In genomic region chr14:49892636-49893308, GRCh38 we compare ENCODE assay signal across 8 cellular contexts. TPM values are rescaled to one million over a fixed set of nuclear protein-coding genes. Genes with fewer than 3 reads are reported as not detected.
DNase-seq lines count a peak whose midpoint lies in the region; ATAC-seq and TF ChIP-seq lines count a peak whose summit lies in the region.

Gene ARF6, plus strand, starts transcription at chr14:49893082. Its CDS starts 655 bp downstream, at chr14:49893737.

- peak; percentile 76 for ATAC-seq in GM21717 (IDR thresholded peaks at IDR 0.05; ENCODE audit: unreplicated experiment)
- ATAC-seq in activated T-cell treated with anti-CD3 and anti-CD28 coated beads, Interleukin-2, amount 50 U/mL, for 4 hours, result peak; percentile 76 to 81
- ATAC-seq in esophagus mucosa, result peak; percentile 96

- H3K36me3 ChIP-seq in muscle layer of duodenum (ENCODE audit: control insufficient read depth in 1 of 2, insufficient read depth in 2 of 2, low read length in 2 of 2), result peaks cover 14 to 17% of the 10 kb centered on the region in 2 donors

- H3K27me3 Mint-ChIP-seq in activated T-cell treated with anti-CD3 and anti-CD28 coated beads, Interleukin-2, amount 50 U/mL, for 4 hours (ENCODE audit: low read depth), result no peaks in the 10 kb centered on the region

- H3K27me3 ChIP-seq in muscle layer of duodenum (ENCODE audit: low read depth, low read length), result no peaks in the 10 kb centered on the region

- H3K9me3 ChIP-seq in muscle layer of duodenum (ENCODE audit: control insufficient read depth in 1 of 2, low read length in 2 of 2), result no peaks in the 10 kb centered on the region

- in situ Hi-C loops in KBM-7 (cut with MboI; ENCODE audit: low pct_unique_long_range_greater_than_20kb, low sequenced_read_pairs), result no loop called here

- peak within 1 kb of the TSS; percentile 76 to 95 for H3K4me3 ChIP-seq in muscle layer of duodenum (ENCODE audit: low read depth in 1 of 2, low read length in 2 of 2)

- peaks cover 37% of the 10 kb centered on the region for H3K36me3 Mint-ChIP-seq in activated T-cell treated with anti-CD3 and anti-CD28 coated beads, Interleukin-2, amount 50 U/mL, for 4 hours (ENCODE audit: insufficient read depth)

- peak within 1 kb of the TSS; percentile 98 for H3K4me3 Mint-ChIP-seq in activated T-cell treated with anti-CD3 and anti-CD28 coated beads, Interleukin-2, amount 50 U/mL, for 4 hours

- H3K4me1 Mint-ChIP-seq in activated T-cell treated with anti-CD3 and anti-CD28 coated beads, Interleukin-2, amount 50 U/mL, for 4 hours (ENCODE audit: low read depth), result peaks cover 22% of the 10 kb centered on the region

- H3K9me3 Mint-ChIP-seq in activated T-cell treated with anti-CD3 and anti-CD28 coated beads, Interleukin-2, amount 50 U/mL, for 4 hours, result no peaks in the 10 kb centered on the region

- peak within 1 kb of the TSS; percentile 99 for H3K27ac ChIP-seq in muscle layer of duodenum (ENCODE audit: low read length)

- H3K4me1 ChIP-seq in muscle layer of duodenum (ENCODE audit: control insufficient read depth in 1 of 2, insufficient read depth in 2 of 2, low read length in 2 of 2), result peaks cover 14 to 38% of the 10 kb centered on the region in 2 donors

- DNase-seq in DMS53 treated with DMSO at 0.1 percent for 48 hours (lab: John Stamatoyannopoulos, UW; ENCODE audit: unreplicated experiment) (peak; percentile 82), KBM-7 (peak; percentile 97)
- peak; percentile 94 for DNase-seq in activated T-cell treated with anti-CD3 and anti-CD28 coated beads, Interleukin-2, amount 50 U/mL, for 4 hours
- peak; percentile 94 to 96 for DNase-seq in stimulated activated CD8-positive, alpha-beta memory T cell treated with anti-CD3 and anti-CD28 coated beads, Interleukin-7, amount 100 ng/mL, for 4 hours (ENCODE audit: low read depth in 2 of 2)

TF ChIP-seq in PFSK-1, 5 proteins besides CTCF, POLR2A, EP300 and RAD21:
- peak; percentile 90; the same call in 1 of the 2 replicates for TF ChIP-seq TAF1 (IDR thresholded peaks at IDR 0.05; ENCODE audit: borderline replicate concordance, insufficient read depth, low read length)
- peak; percentile 20; the same call in 1 of the 2 replicates for TF ChIP-seq SIN3A (IDR thresholded peaks at IDR 0.05; ENCODE audit: borderline replicate concordance, insufficient read depth, low read length)
- TF ChIP-seq FOXP2 (optimal IDR thresholded peaks at IDR 0.05; ENCODE audit: borderline replicate concordance, extremely low read depth, extremely low read length, insufficient read depth), result peak; percentile 54
- TF ChIP-seq REST (IDR thresholded peaks at IDR 0.05; ENCODE audit: insufficient read depth in 1 of 2, low read depth in 2 of 2, low read length in 2 of 2), result peak in 1 of 2 experiments; percentile 38; a peak in 1 of 4 replicates
- peak; percentile 83 for TF ChIP-seq POLR2AphosphoS5 (IDR thresholded peaks at IDR 0.05; ENCODE audit: low read depth, low read length)

RNA-seq across cellular contexts. Expression of gene ARF6, which starts in this region (rescaled TPM):
- polyA plus RNA-seq in PFSK-1 (2012; ENCODE audit: insufficient read length, low read depth), result 28.1 TPM
- total RNA-seq in activated T-cell treated with anti-CD3 and anti-CD28 coated beads, Interleukin-2, amount 50 U/mL, for 4 hours, result 100 to 1,000 TPM; 134 to 148 (median 143) TPM
- total RNA-seq in esophagus mucosa, result 144 TPM

Comparison
In these comparisons a context has a peak if more than half of its experiments do, and no peak if none do; other contexts are left out.
1. Peak in every context shown above with its lines: DNase-seq, ATAC-seq, H3K4me3 ChIP-seq and H3K27ac ChIP-seq.